1 cellular context compared by ENCODE assay signal in genomic region chr6:101434601-101435000, GRCh38.
TF ChIP-seq lines count a peak whose summit lies in the region.

No MANE protein-coding gene starts in this region.

TF ChIP-seq in GM23338, 12 proteins besides CTCF, POLR2A, EP300 and RAD21 (continued from another document):
- TF ChIP-seq ZNF462 (CRISPR knock-in tag; IDR thresholded peaks at IDR 0.05): no peak
- no peak for TF ChIP-seq REST (IDR thresholded peaks at IDR 0.05; ENCODE audit: unreplicated experiment)
- no peak for TF ChIP-seq NANOG (IDR thresholded peaks at IDR 0.05; ENCODE audit: borderline replicate concordance)
- TF ChIP-seq JUNB (IDR thresholded peaks at IDR 0.05; ENCODE audit: unreplicated experiment): no peak
- no peak for TF ChIP-seq POLR2AphosphoS5 (IDR thresholded peaks at IDR 0.05; ENCODE audit: low read depth)
- TF ChIP-seq ETS1 (IDR thresholded peaks at IDR 0.05): no peak
- TF ChIP-seq ZNF331 (CRISPR knock-in tag; IDR thresholded peaks at IDR 0.05; ENCODE audit: low read depth): no peak
